In the genomic region with DNA sequence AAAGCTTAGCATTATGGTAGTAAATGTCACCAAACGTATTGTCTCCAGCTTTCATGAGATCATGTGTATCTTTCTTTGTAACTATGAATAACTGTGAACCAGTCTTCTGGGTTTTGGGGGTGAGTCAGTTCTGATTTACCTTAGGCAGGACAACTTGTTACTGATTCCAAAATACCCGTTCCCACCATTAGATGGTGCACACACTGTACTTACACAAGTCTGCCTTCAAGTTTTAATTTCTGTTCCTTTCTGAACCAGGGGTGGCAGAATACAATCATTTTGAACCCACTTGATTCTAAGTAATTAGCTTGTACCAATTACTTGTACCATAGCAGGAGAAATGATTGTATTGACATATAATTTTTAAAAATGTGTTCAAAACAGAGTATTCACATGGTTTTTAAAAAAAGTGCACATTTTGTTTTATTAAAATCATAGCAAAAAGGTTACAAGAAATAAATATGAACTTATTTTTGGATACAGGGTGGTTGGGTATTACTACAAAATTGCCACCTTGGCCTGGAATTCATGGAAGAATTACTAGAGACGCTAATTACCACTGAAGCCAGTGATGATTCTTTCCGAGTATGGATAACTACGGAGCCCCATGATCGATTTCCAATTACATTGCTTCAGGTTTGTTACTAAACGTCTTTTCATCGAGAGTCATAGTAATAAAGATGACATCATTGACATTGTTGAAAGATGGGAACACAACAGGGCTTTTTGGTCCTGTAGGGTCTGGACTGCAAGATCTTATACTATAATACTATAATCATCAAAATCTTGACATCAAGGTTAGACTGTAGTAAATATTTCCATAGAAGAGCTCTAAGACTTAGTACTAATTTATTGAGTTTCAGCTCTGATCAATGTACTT, we compare ENCODE assay signal across 8 cellular contexts.
DNase-seq lines count a peak whose midpoint lies in the region; ATAC-seq and TF ChIP-seq lines count a peak whose summit lies in the region.

No MANE protein-coding gene starts in this region.

- no peaks in the 10 kb centered on the region for H3F3A ChIP-seq in GM23248 (ENCODE audit: insufficient read depth)

- no peak for TF ChIP-seq POLR2A in prostate gland (IDR thresholded peaks at IDR 0.05)

- no peaks in the 10 kb centered on the region for H3K27me3 Mint-ChIP-seq in WTC11 (ENCODE audit: low read depth)

- H3K4me3 Mint-ChIP-seq in WTC11 = no peak overlapping the region

- 43 to 45% methylated on average over 8 of the region's 8 CpGs for WGBS in GM23248 (ENCODE audit: low coverage in 1 of 2, low lambda C conversion rate in 2 of 2, missing lambda C conversion rate in 2 of 2), 2 experiments
- WGBS in prostate gland = 62% methylated on average over 8 of the region's 8 CpGs

- H3K36me3 ChIP-seq in GM23248 (ENCODE audit: low read depth) (no peaks in the 10 kb centered on the region), prostate gland (no peaks in the 10 kb centered on the region)

- no peak overlapping the region for H3K27ac Mint-ChIP-seq in WTC11

- H3K9ac ChIP-seq in GM23248 = no peak overlapping the region

- no peaks in the 10 kb centered on the region for H3K9me3 ChIP-seq in GM23248 (ENCODE audit: low read depth)
- no peaks in the 10 kb centered on the region for H3K9me3 ChIP-seq in prostate gland

- H3K4me3 ChIP-seq in GM23248 (no peak overlapping the region), prostate gland (no peak overlapping the region)

- no peaks in the 10 kb centered on the region for H3K79me2 ChIP-seq in GM23248 (ENCODE audit: insufficient read depth)

- no peak overlapping the region for H3K4me2 ChIP-seq in GM23248 (ENCODE audit: unreplicated experiment)

- no peak overlapping the region for H2AFZ ChIP-seq in GM23248

- ATAC-seq in WTC11 = peak; percentile 52

- DNase-seq in D341Med (ENCODE audit: low spot score) (peak; percentile 47), GM23248 (peak; percentile 72), NCI-H2196 treated with DMSO at 0.1 percent for 48 hours (lab: John Stamatoyannopoulos, UW; ENCODE audit: unreplicated experiment) (peak; percentile 65), WTC11 (ENCODE audit: low spot score) (no peak), glomerular endothelial cell (ENCODE audit: extremely low read depth, low read depth, low spot score) (peak; percentile 41), prostate gland (ENCODE audit: low spot score) (peak; percentile 51), UCSD-AML1 (lab: John Stamatoyannopoulos, UW; ENCODE audit: unreplicated experiment) (no peak), posterior cingulate gyrus (no peak)

- CTCF ChIA-PET in WTC11 (lab: Charles Lee) = interaction anchor here (1.0 to 5.3 kb wide), 8 partner anchors 24 to 129 kb away, joined by 3 to 32 read pairs (median 4); partner anchors contain the start of gene GLP1R

- no peaks in the 10 kb centered on the region; the same call in none of the 2 replicates for H3K27me3 ChIP-seq in GM23248 (replicated peaks; ENCODE audit: insufficient read depth)
- H3K27me3 ChIP-seq in prostate gland (replicated peaks; ENCODE audit: insufficient read depth) = no peaks in the 10 kb centered on the region

- no peak for TF ChIP-seq CTCF in WTC11 (IDR thresholded peaks at IDR 0.05)
- TF ChIP-seq CTCF in prostate gland (IDR thresholded peaks at IDR 0.05) = peak; percentile 22 to 78 (median 57)

- no peaks in the 10 kb centered on the region for H3K9me2 ChIP-seq in GM23248 (ENCODE audit: insufficient read depth)

- no peak overlapping the region for H3K27ac ChIP-seq in GM23248
- no peak overlapping the region for H3K27ac ChIP-seq in prostate gland

- intact Hi-C loops in prostate gland (cut with DNase I) = loop anchor here (5.0 kb wide), 1 partner anchor 329 kb away; no protein-coding TSS in a partner anchor
- intact Hi-C loops in posterior cingulate gyrus (cut with DNase I) = loop anchor here (5.0 kb wide), 1 partner anchor 339 kb away; the partner anchor contains the start of gene KCNK17

- in situ Hi-C loops in GM23248 (cut with MboI) = no loop called here

- H4K20me1 ChIP-seq in GM23248 (ENCODE audit: insufficient read depth) = no peaks in the 10 kb centered on the region

- H3K36me3 Mint-ChIP-seq in WTC11 = no peaks in the 10 kb centered on the region

- POLR2A ChIA-PET in WTC11 (lab: Charles Lee) = no interaction called here

- peaks cover 23% of the 10 kb centered on the region for H3K4me1 Mint-ChIP-seq in WTC11

- H3K9me3 Mint-ChIP-seq in WTC11 = no peaks in the 10 kb centered on the region

- H3K4me1 ChIP-seq in GM23248 (ENCODE audit: insufficient read depth) = no peaks in the 10 kb centered on the region
- H3K4me1 ChIP-seq in prostate gland (replicated peaks) = no peaks in the 10 kb centered on the region

TF ChIP-seq in WTC11, 78 proteins besides CTCF, POLR2A, EP300 and RAD21:
- TF ChIP-seq NR3C1 (CRISPR knock-in tag; conservative IDR thresholded peaks at IDR 0.05; ENCODE audit: low read depth) = no peak
- no peak for TF ChIP-seq SOX15 (CRISPR knock-in tag; IDR thresholded peaks at IDR 0.05)
- TF ChIP-seq, protein P1, sequence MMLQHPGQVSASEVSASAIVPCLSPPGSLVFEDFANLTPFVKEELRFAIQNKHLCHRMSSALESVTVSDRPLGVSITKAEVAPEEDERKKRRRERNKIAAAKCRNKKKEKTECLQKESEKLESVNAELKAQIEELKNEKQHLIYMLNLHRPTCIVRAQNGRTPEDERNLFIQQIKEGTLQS (CRISPR knock-in tag; conservative IDR thresholded peaks at IDR 0.05) = no peak
- no peak for TF ChIP-seq ELF4 (CRISPR knock-in tag; IDR thresholded peaks at IDR 0.05; ENCODE audit: low read depth)
- no peak for TF ChIP-seq ZNF425 (CRISPR knock-in tag; conservative IDR thresholded peaks at IDR 0.05)
- no peak for TF ChIP-seq ZNF263 (CRISPR knock-in tag; IDR thresholded peaks at IDR 0.05; ENCODE audit: low read depth)
- TF ChIP-seq ZNF396 (CRISPR knock-in tag; IDR thresholded peaks at IDR 0.05; ENCODE audit: borderline replicate concordance) = no peak
- no peak for TF ChIP-seq CREB1 (CRISPR knock-in tag; IDR thresholded peaks at IDR 0.05)
- TF ChIP-seq ZNF138 (CRISPR knock-in tag; conservative IDR thresholded peaks at IDR 0.05) = no peak
- TF ChIP-seq E2F5 (CRISPR knock-in tag; IDR thresholded peaks at IDR 0.05) = no peak
- TF ChIP-seq ZBTB21 (CRISPR knock-in tag; IDR thresholded peaks at IDR 0.05; ENCODE audit: borderline replicate concordance) = no peak
- no peak for TF ChIP-seq NFE2L1 (CRISPR knock-in tag; IDR thresholded peaks at IDR 0.05)
- no peak for TF ChIP-seq FOXP1 (CRISPR knock-in tag; IDR thresholded peaks at IDR 0.05; ENCODE audit: borderline replicate concordance)
- TF ChIP-seq, protein P2, sequence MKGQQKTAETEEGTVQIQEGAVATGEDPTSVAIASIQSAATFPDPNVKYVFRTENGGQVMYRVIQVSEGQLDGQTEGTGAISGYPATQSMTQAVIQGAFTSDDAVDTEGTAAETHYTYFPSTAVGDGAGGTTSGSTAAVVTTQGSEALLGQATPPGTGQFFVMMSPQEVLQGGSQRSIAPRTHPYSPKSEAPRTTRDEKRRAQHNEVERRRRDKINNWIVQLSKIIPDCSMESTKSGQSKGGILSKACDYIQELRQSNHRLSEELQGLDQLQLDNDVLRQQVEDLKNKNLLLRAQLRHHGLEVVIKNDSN (CRISPR knock-in tag; IDR thresholded peaks at IDR 0.05) = no peak
- no peak for TF ChIP-seq GTF2I (CRISPR knock-in tag; conservative IDR thresholded peaks at IDR 0.05)
- no peak for TF ChIP-seq ATF1 (CRISPR knock-in tag; IDR thresholded peaks at IDR 0.05)
- TF ChIP-seq USF2 (CRISPR knock-in tag; IDR thresholded peaks at IDR 0.05) = no peak
- TF ChIP-seq ZNF219 (CRISPR knock-in tag; IDR thresholded peaks at IDR 0.05; ENCODE audit: borderline replicate concordance) = no peak
- no peak for TF ChIP-seq RELA (CRISPR knock-in tag; IDR thresholded peaks at IDR 0.05; ENCODE audit: borderline replicate concordance)
- no peak for TF ChIP-seq CBFB (CRISPR knock-in tag; IDR thresholded peaks at IDR 0.05; ENCODE audit: low read depth)

Comparison
In these comparisons a context has a peak if more than half of its experiments do, and no peak if none do; other contexts are left out.
1. DNase-seq: peak in D341Med (single experiment), GM23248 (single experiment), NCI-H2196 treated with DMSO at 0.1 percent for 48 hours (single experiment), glomerular endothelial cell (single experiment) and prostate gland (single experiment); none in WTC11 (single experiment), UCSD-AML1 (single experiment) and posterior cingulate gyrus (0 of 10).